Comparison of ENCODE assay signal across 1 cellular context in the genomic region with DNA sequence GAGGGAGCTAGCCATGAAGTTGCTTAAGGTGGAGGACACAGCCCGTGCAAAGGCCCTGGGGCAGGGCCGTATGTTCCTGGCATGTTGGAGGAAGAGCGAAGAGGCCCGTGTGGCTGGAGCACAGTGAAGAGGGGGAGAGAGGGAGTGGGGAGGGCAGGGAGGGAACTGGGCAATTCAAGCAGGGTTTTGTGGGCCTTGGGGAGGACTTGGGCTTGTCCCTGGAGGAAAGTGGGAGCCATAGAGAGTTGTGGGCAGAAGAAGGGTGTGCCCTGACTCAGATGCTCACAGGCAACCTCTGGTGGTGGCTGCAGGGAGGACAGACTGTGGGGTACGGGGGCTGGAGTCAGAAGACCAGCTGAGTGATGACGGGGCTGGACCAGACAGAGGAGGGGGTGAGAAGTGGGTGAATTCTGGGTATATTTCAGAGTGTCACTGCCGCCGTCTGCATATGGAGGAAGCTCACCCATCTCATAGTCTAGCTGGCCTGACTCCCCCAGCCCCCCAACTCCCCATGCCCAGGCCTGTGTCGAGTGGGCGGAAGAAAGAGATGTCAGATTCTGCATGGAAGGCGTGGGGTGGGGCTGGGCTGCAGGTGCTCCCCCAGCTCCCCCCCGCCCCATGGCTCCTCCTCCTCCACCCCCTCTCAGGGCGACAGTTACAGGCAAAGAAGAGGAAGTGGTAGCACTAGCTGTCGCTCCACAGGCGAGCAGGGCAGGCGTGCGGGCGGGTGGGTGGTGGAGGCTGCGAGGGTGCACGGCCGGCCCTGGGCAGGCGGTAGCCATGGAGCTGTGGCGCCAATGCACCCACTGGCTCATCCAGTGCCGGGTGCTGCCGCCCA.
TF ChIP-seq lines count a peak whose summit lies in the region.

A gene with protein sequence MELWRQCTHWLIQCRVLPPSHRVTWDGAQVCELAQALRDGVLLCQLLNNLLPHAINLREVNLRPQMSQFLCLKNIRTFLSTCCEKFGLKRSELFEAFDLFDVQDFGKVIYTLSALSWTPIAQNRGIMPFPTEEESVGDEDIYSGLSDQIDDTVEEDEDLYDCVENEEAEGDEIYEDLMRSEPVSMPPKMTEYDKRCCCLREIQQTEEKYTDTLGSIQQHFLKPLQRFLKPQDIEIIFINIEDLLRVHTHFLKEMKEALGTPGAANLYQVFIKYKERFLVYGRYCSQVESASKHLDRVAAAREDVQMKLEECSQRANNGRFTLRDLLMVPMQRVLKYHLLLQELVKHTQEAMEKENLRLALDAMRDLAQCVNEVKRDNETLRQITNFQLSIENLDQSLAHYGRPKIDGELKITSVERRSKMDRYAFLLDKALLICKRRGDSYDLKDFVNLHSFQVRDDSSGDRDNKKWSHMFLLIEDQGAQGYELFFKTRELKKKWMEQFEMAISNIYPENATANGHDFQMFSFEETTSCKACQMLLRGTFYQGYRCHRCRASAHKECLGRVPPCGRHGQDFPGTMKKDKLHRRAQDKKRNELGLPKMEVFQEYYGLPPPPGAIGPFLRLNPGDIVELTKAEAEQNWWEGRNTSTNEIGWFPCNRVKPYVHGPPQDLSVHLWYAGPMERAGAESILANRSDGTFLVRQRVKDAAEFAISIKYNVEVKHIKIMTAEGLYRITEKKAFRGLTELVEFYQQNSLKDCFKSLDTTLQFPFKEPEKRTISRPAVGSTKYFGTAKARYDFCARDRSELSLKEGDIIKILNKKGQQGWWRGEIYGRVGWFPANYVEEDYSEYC (plus strand): TSS at position 681 of the 838 bp plus-strand sequence. CDS start 100 bp downstream, at position 781.

TF ChIP-seq in GM23338, 12 proteins besides CTCF, POLR2A, EP300 and RAD21 (continued from another document):
- TF ChIP-seq ETS1 (IDR thresholded peaks at IDR 0.05), result no peak
- no peak for TF ChIP-seq REST (IDR thresholded peaks at IDR 0.05; ENCODE audit: unreplicated experiment)
